In the genomic region with DNA sequence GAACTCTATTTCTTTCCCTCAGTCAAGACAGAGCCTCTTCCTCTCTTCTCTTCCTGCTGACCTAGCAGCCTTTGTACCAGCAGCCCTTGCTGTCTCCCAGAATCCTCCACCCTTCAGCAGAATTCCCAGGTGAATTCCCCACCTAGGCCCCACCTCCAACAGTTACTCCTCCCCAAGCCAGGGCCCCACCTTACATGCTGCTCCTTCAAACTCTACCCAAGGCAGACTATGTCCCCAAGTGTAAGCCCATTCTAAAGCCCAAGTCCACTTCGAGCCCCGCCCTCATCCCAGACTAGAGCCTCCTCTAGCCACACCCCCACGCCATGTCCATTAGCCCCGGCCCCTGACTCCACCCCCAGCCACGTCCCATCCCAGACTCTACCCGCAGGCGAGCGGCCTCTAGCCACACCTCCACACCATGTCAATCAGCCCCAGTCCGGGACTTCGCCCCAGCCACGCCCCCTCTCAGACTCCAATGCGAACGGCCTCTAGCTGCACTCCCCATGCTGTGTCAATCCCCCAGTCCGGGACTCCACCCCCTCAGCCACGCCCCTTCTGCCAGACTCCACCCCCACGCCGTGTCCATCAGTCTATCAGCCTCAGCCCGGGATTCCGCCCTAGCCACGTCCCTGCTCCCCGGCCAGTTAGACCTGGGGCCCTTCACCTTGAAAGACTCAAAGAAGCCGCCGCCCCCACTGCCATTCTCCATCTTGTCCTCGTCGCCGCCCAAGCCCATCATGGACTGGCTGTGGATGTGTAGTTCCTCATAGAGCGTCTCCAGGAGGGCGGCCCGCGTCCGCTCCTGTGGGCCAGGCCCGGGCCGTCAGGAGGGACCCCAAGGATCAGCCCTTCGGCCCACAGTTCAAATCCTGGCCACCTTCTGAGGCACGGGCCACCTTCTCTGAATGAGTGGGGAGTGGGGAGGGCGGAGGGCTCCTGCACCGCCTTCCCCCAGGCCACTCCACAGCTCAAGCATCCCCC, we compare ENCODE assay signal across 8 cellular contexts.
DNase-seq lines count a peak whose midpoint lies in the region; ATAC-seq and TF ChIP-seq lines count a peak whose summit lies in the region.

No MANE protein-coding gene starts in this region.

- H3K27me3 ChIP-seq in RWPE2 (ENCODE audit: insufficient read depth, poor library complexity, severe bottlenecking) (no peaks in the 10 kb centered on the region), kidney epithelial cell (ENCODE audit: control insufficient read depth, insufficient read depth, low read length) (peaks cover under 1% of the 10 kb centered on the region)

- TF ChIP-seq CTCF in RWPE2 (IDR thresholded peaks at IDR 0.05; ENCODE audit: poor library complexity, severe bottlenecking) (no peak), kidney epithelial cell (IDR thresholded peaks at IDR 0.05; ENCODE audit: insufficient read depth, low read length, poor library complexity, severe bottlenecking) (no peak)

- H3K27ac ChIP-seq in RWPE2 (ENCODE audit: poor library complexity, severe bottlenecking), result no peak overlapping the region

- ATAC-seq in HG02759 (IDR thresholded peaks at IDR 0.05; ENCODE audit: unreplicated experiment), result peak; percentile 78
- peak; percentile 74 for ATAC-seq in RWPE2 (ENCODE audit: low read depth)
- no peak for ATAC-seq in GM18498 (IDR thresholded peaks at IDR 0.05; ENCODE audit: unreplicated experiment)

- H3K9me3 ChIP-seq in RWPE2 (ENCODE audit: severe bottlenecking), result no peaks in the 10 kb centered on the region

- peak; percentile 33 for DNase-seq in G401 (ENCODE audit: low spot score)
- DNase-seq in RWPE2 (ENCODE audit: low spot score), result peak; percentile 85
- DNase-seq in T47D (ENCODE audit: low read depth in 1 of 2, low spot score in 1 of 2), result peak; percentile 97 to 98
- DNase-seq in kidney epithelial cell (ENCODE audit: low read depth), result peak; percentile 54
- peak; percentile 9 to 33 for DNase-seq in stimulated activated CD4-positive, alpha-beta T cell treated with anti-CD3 and anti-CD28 coated beads, Interleukin-4, amount 100 ng/mL, for 4 hours
- no peak for DNase-seq in GF-D8 (lab: John Stamatoyannopoulos, UW)

- no peaks in the 10 kb centered on the region for H3K4me1 ChIP-seq in RWPE2 (ENCODE audit: insufficient read depth, poor library complexity, severe bottlenecking)

- H3K4me3 ChIP-seq in RWPE2 (ENCODE audit: severe bottlenecking), result no peak overlapping the region
- no peak overlapping the region for H3K4me3 ChIP-seq in kidney epithelial cell (ENCODE audit: low read depth, low read length)

- in situ Hi-C loops in G401 (cut with HindIII; ENCODE audit: low sequenced_read_pairs), result no loop called here
- in situ Hi-C loops in T47D (cut with HindIII; ENCODE audit: low pct_unique_long_range_greater_than_20kb, low sequenced_read_pairs), result no loop called here

- H3K36me3 ChIP-seq in RWPE2 (ENCODE audit: low read depth), result no peaks in the 10 kb centered on the region
- H3K36me3 ChIP-seq in kidney epithelial cell (ENCODE audit: control insufficient read depth, insufficient read depth, low read length), result no peaks in the 10 kb centered on the region
